11 cellular contexts compared by ENCODE assay signal in the genomic region with DNA sequence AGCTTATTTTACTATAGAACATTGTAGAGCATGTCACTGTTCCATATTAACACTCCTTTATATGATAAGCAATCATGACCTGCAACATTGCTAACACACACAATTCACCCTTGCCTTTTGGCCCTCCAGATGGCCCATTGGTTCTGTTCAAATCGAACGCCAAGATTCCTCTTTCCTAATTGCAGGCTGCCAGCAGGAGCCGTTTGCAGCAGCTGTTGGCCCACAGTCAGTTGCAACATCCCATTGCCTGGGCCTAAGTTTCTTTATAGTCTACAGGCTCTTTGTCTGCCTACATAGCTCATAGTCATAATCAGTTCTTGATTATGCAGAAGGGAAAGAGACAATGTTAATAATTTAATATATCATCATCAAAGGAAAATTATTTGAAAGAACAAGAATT. TPM values are rescaled to one million over a fixed set of nuclear protein-coding genes. Genes with fewer than 3 reads are reported as not detected.
A peak's percentile ranks its signal among the peaks of the same experiment; 100 is the strongest.
DNase-seq lines count a peak whose midpoint lies in the region; ATAC-seq, FAIRE-seq and TF ChIP-seq lines count a peak whose summit lies in the region.
"Had no signal": no experiment of that assay in that cellular context is flagged by ENCODE, and none has a peak within 500 bp of the region (broad histone marks: within the 10 kb centered on the region; RNA-seq: fewer than 3 reads in every experiment).

No MANE protein-coding gene starts in this region.

- peaks cover 2% of the 10 kb centered on the region for H3K27me3 Mint-ChIP-seq in brain
- no peaks in the 10 kb centered on the region for H3K27me3 Mint-ChIP-seq in activated naive CD4-positive, alpha-beta T cell treated with anti-CD3 and anti-CD28 coated beads, Interleukin-2, amount 10 ng/mL, durations not matched to agents 7 days and 5 days

- ATAC-seq in HG02870 (IDR thresholded peaks at IDR 0.05; ENCODE audit: unreplicated experiment) (no peak), HG03469 (IDR thresholded peaks at IDR 0.05; ENCODE audit: unreplicated experiment) (no peak)
- ATAC-seq: activated T-cell treated with anti-CD3 and anti-CD28 coated beads, Interleukin-2, amount 50 U/mL, for 4 hours had no signal

- peaks cover 13% of the 10 kb centered on the region for H3K4me1 Mint-ChIP-seq in brain
- H3K4me1 Mint-ChIP-seq in activated naive CD4-positive, alpha-beta T cell treated with anti-CD3 and anti-CD28 coated beads, Interleukin-2, amount 10 ng/mL, durations not matched to agents 7 days and 5 days = no peaks in the 10 kb centered on the region

- CTCF ChIA-PET in activated naive CD4-positive, alpha-beta T cell treated with anti-CD3 and anti-CD28 coated beads, Interleukin-2, amount 10 ng/mL, durations not matched to agents 7 days and 5 days (lab: Charles Lee) = no interaction called here

- peak overlapping the region; percentile 30 to 78 (median 36) for H3K27ac Mint-ChIP-seq in brain
- H3K27ac Mint-ChIP-seq in activated naive CD4-positive, alpha-beta T cell treated with anti-CD3 and anti-CD28 coated beads, Interleukin-2, amount 10 ng/mL, durations not matched to agents 7 days and 5 days = no peak overlapping the region

- H3K4me3 Mint-ChIP-seq in brain = no peak overlapping the region
- no peak overlapping the region for H3K4me3 Mint-ChIP-seq in activated naive CD4-positive, alpha-beta T cell treated with anti-CD3 and anti-CD28 coated beads, Interleukin-2, amount 10 ng/mL, durations not matched to agents 7 days and 5 days
- H3K4me3 Mint-ChIP-seq: activated T-cell treated with anti-CD3 and anti-CD28 coated beads, Interleukin-2, amount 50 U/mL, for 4 hours had no signal

- H3K9me3 Mint-ChIP-seq in brain = no peaks in the 10 kb centered on the region
- H3K9me3 Mint-ChIP-seq in activated naive CD4-positive, alpha-beta T cell treated with anti-CD3 and anti-CD28 coated beads, Interleukin-2, amount 10 ng/mL, durations not matched to agents 7 days and 5 days = no peaks in the 10 kb centered on the region
- H3K9me3 Mint-ChIP-seq: activated T-cell treated with anti-CD3 and anti-CD28 coated beads, Interleukin-2, amount 50 U/mL, for 4 hours had no signal

- no peaks in the 10 kb centered on the region for H3K36me3 Mint-ChIP-seq in brain
- H3K36me3 Mint-ChIP-seq in activated naive CD4-positive, alpha-beta T cell treated with anti-CD3 and anti-CD28 coated beads, Interleukin-2, amount 10 ng/mL, durations not matched to agents 7 days and 5 days = no peaks in the 10 kb centered on the region

- DNase-seq in GM19239 (ENCODE audit: insufficient read length, low spot score) = no peak
- peak; percentile 97 for DNase-seq in NCI-H1694 treated with DMSO at 0.1 percent for 48 hours (lab: John Stamatoyannopoulos, UW)
- peak; percentile 80 for DNase-seq in myocyte (ENCODE audit: low read depth)
- no peak for DNase-seq in D721Med (ENCODE audit: insufficient read length, low spot score)
- DNase-seq in activated naive CD4-positive, alpha-beta T cell treated with anti-CD3 and anti-CD28 coated beads, Interleukin-2, amount 10 ng/mL, durations not matched to agents 7 days and 5 days = no peak
- DNase-seq: activated T-cell treated with anti-CD3 and anti-CD28 coated beads, Interleukin-2, amount 50 U/mL, for 4 hours; anterior cingulate cortex; GOT3 had no signal

- TF ChIP-seq CTCF in brain (conservative IDR thresholded peaks at IDR 0.05) (no peak), D721Med (IDR thresholded peaks at IDR 0.05; ENCODE audit: insufficient read depth, missing control alignments) (no peak)

- FAIRE-seq in GM19239 (lab: Jason Lieb, UNC) (peak; percentile 31), D721Med (lab: Jason Lieb, UNC) (no peak)

RNA-seq across cellular contexts. Expression of gene KCTD12, which starts 37.6 kb away (rescaled TPM):
- polyA plus RNA-seq in brain (ENCODE audit: insufficient read depth, low read depth, low replicate concordance) = 5.9 TPM
- total RNA-seq in myocyte = 52.0 and 98.6 TPM in 2 replicates
- polyA plus RNA-seq in myocyte (2012) = 31.9 TPM

Comparison
In these comparisons a context has a peak if more than half of its experiments do, and no peak if none do; other contexts are left out.
1. DNase-seq: peak in NCI-H1694 treated with DMSO at 0.1 percent for 48 hours (single experiment) and myocyte (single experiment); none in GM19239 (single experiment), D721Med (single experiment) and activated naive CD4-positive, alpha-beta T cell treated with anti-CD3 and anti-CD28 coated beads, Interleukin-2, amount 10 ng/mL, durations not matched to agents 7 days and 5 days (single experiment).